Comparison of ENCODE assay signal across 37 cellular contexts in the genomic region with DNA sequence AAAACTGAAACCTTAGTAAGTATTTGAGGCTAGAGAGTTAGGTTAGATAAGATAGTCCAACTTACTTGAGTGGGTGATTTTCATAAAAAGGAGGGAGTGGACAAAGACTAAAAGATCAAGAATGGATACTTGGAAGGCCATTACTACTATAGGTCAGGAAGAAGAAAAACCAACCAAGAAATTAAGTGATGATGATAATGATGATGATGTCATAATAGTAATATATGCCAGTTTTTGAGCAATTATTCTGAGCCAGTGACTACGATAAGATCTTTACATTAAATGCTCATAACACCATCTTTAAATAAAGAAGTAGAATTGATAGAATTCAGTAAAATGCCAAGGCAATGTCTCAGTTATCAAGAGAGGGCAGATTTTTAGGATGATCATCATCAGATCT.
"Had no signal": no experiment of that assay in that cellular context is flagged by ENCODE, and none has a peak within 500 bp of the region (broad histone marks: within the 10 kb centered on the region; RNA-seq: fewer than 3 reads in every experiment).

No MANE protein-coding gene starts in this region.

- H3K27ac ChIP-seq: adrenal gland, body of pancreas, brain microvascular endothelial cell, breast epithelium, VCaP had no signal

- H3K4me3 Mint-ChIP-seq: activated B cell treated with CpG ODN at 0.5 μM for 24 hours; activated CD4-positive, alpha-beta memory T cell treated with anti-CD3 and anti-CD28 coated beads for 36 hours; activated CD4-positive, alpha-beta T cell treated with anti-CD3 and anti-CD28 coated beads, Interleukin-2, amount 10 ng/mL, durations not matched to agents 24 days and 14 days; activated CD8-positive, alpha-beta T cell treated with anti-CD3 and anti-CD28 coated beads for 36 hours; activated naive CD4-positive, alpha-beta T cell treated with anti-CD3 and anti-CD28 coated beads for 36 hours; activated naive CD8-positive, alpha-beta T cell treated with anti-CD3 and anti-CD28 coated beads for 36 hours; activated T-cell treated with anti-CD3 and anti-CD28 coated beads, Interleukin-2, amount 50 U/mL, for 4 hours; activated T-cell treated with anti-CD3 and anti-CD28 coated beads, Interleukin-2, amount 50 U/mL, for 72 hours; activated T-helper 1 cell treated with anti-CD3 and anti-CD28 coated beads, Interleukin-12 subunit alpha, Interleukin-12 subunit beta, Interleukin-2, Interleukin-4 antibody, amounts not matched to agents 30 ng/mL and 10 ng/mL and 1 ng/mL, durations not matched to agents 14 hours and 24 hours and 36 hours; activated T-helper 17 cell treated with anti-CD3 and anti-CD28 coated beads, Interleukin-2, amount 50 U/mL, for 72 hours; T-helper 1 cell treated with Interleukin-12 subunit alpha and Interleukin-12 subunit beta and Interleukin-4 antibody, amounts not matched to agents 30 μg/mL and 1 μg/mL, for 36 hours; T-helper 2 cell treated with Interferon-gamma antibody and Interleukin-4, amounts not matched to agents 5 μg/mL and 100 μg/mL, for 36 hours had no signal

- H3K4me3 ChIP-seq: adrenal gland, body of pancreas, breast epithelium had no signal

- H3K27me3 Mint-ChIP-seq: activated B cell treated with CpG ODN at 0.5 μM for 24 hours; activated CD4-positive, alpha-beta memory T cell treated with anti-CD3 and anti-CD28 coated beads for 36 hours; activated CD4-positive, alpha-beta T cell treated with anti-CD3 and anti-CD28 coated beads, Interleukin-2, amount 10 ng/mL, durations not matched to agents 24 days and 14 days; activated CD8-positive, alpha-beta T cell treated with anti-CD3 and anti-CD28 coated beads for 36 hours; activated naive CD8-positive, alpha-beta T cell treated with anti-CD3 and anti-CD28 coated beads for 36 hours; activated T-helper 17 cell treated with anti-CD3 and anti-CD28 coated beads, Interleukin-2, amount 50 U/mL, for 72 hours had no signal

- ATAC-seq: activated CD8-positive, alpha-beta T cell treated with anti-CD3 and anti-CD28 coated beads for 36 hours; activated naive CD4-positive, alpha-beta T cell treated with anti-CD3 and anti-CD28 coated beads, Interleukin-2, amount 50 U/mL, for 72 hours; activated T-cell treated with anti-CD3 and anti-CD28 coated beads, Interleukin-2, amount 50 U/mL, for 4 hours; activated T-cell treated with anti-CD3 and anti-CD28 coated beads, Interleukin-2, amount 50 U/mL, for 72 hours; activated T-helper 17 cell treated with anti-CD3 and anti-CD28 coated beads, Interleukin-2, amount 50 U/mL, for 72 hours; body of pancreas had no signal

- H3K9me3 ChIP-seq: adrenal gland, body of pancreas, breast epithelium had no signal

- H3K36me3 Mint-ChIP-seq: activated CD4-positive, alpha-beta memory T cell treated with anti-CD3 and anti-CD28 coated beads for 36 hours; activated naive CD4-positive, alpha-beta T cell treated with anti-CD3 and anti-CD28 coated beads, Interleukin-2, amount 50 U/mL, for 72 hours; activated naive CD8-positive, alpha-beta T cell treated with anti-CD3 and anti-CD28 coated beads for 36 hours had no signal

- DNase-seq: activated B cell treated with CpG ODN at 0.5 μM for 24 hours; activated CD4-positive, alpha-beta memory T cell treated with anti-CD3 and anti-CD28 coated beads for 36 hours; activated CD4-positive, alpha-beta T cell treated with anti-CD3 and anti-CD28 coated beads for 4 hours; activated CD4-positive, alpha-beta T cell treated with anti-CD3 and anti-CD28 coated beads, Interleukin-2, amount 10 ng/mL, durations not matched to agents 24 days and 14 days; activated CD4-positive, alpha-beta T cell treated with anti-CD3 and anti-CD28 coated beads, Interleukin-2, amount 50 U/mL, for 1 hour; activated CD4-positive, alpha-beta T cell treated with anti-CD3 and anti-CD28 coated beads, Interleukin-2, amount 50 U/mL, for 4 hours; activated CD4-positive, CD25-positive, alpha-beta regulatory T cell treated with anti-CD3 and anti-CD28 coated beads, Interleukin-2, amount 50 U/mL, for 72 hours; activated CD8-positive, alpha-beta memory T cell treated with anti-CD3 and anti-CD28 coated beads, Interleukin-2, amount 50 U/mL, for 4 hours; activated CD8-positive, alpha-beta T cell treated with anti-CD3 and anti-CD28 coated beads for 36 hours; activated effector memory CD4-positive, alpha-beta T cell treated with anti-CD3 and anti-CD28 coated beads, Interleukin-2, amount 50 U/mL, for 16 hours; activated gamma-delta T cell treated with Interleukin-2 at 50 U/mL for 16 hours; activated naive CD4-positive, alpha-beta T cell; activated naive CD4-positive, alpha-beta T cell treated with anti-CD3 and anti-CD28 coated beads for 36 hours; activated naive CD4-positive, alpha-beta T cell treated with anti-CD3 and anti-CD28 coated beads, Interleukin-2, amount 50 U/mL, for 16 hours; activated naive CD8-positive, alpha-beta T cell treated with anti-CD3 and anti-CD28 coated beads for 36 hours; activated T-cell treated with anti-CD3 and anti-CD28 coated beads for 4 hours; activated T-cell treated with anti-CD3 and anti-CD28 coated beads, Interleukin-2, amount 50 U/mL, for 1 hour; activated T-cell treated with anti-CD3 and anti-CD28 coated beads, Interleukin-2, amount 50 U/mL, for 4 hours; activated T-cell treated with anti-CD3 and anti-CD28 coated beads, Interleukin-2, amount 50 U/mL, for 72 hours; adrenal gland; amniotic stem cell; aorta; body of pancreas; brain microvascular endothelial cell; central memory CD4-positive, alpha-beta T cell; T-helper 1 cell; T-helper 2 cell; T-helper 9 cell had no signal

- H3K4me1 ChIP-seq: adrenal gland, body of pancreas, breast epithelium had no signal

- H3K9me3 Mint-ChIP-seq: activated CD4-positive, alpha-beta memory T cell treated with anti-CD3 and anti-CD28 coated beads for 36 hours; activated CD4-positive, alpha-beta T cell treated with anti-CD3 and anti-CD28 coated beads, Interleukin-2, amount 10 ng/mL, durations not matched to agents 24 days and 14 days; activated CD8-positive, alpha-beta T cell treated with anti-CD3 and anti-CD28 coated beads for 36 hours; activated naive CD4-positive, alpha-beta T cell treated with anti-CD3 and anti-CD28 coated beads for 36 hours; T-helper 1 cell treated with Interleukin-12 subunit alpha and Interleukin-12 subunit beta and Interleukin-4 antibody, amounts not matched to agents 30 μg/mL and 1 μg/mL, for 36 hours had no signal

- H3K36me3 ChIP-seq: adrenal gland, brain microvascular endothelial cell, breast epithelium had no signal

- H3K27ac Mint-ChIP-seq: activated B cell treated with CpG ODN at 0.5 μM for 24 hours; activated CD4-positive, alpha-beta memory T cell treated with anti-CD3 and anti-CD28 coated beads for 36 hours; activated CD4-positive, alpha-beta T cell treated with anti-CD3 and anti-CD28 coated beads, Interleukin-2, amount 10 ng/mL, durations not matched to agents 24 days and 14 days; activated CD8-positive, alpha-beta T cell treated with anti-CD3 and anti-CD28 coated beads for 36 hours; activated naive CD4-positive, alpha-beta T cell treated with anti-CD3 and anti-CD28 coated beads for 36 hours; activated naive CD4-positive, alpha-beta T cell treated with anti-CD3 and anti-CD28 coated beads, Interleukin-2, amount 50 U/mL, for 72 hours; activated naive CD8-positive, alpha-beta T cell treated with anti-CD3 and anti-CD28 coated beads for 36 hours; activated T-cell treated with anti-CD3 and anti-CD28 coated beads, Interleukin-2, amount 50 U/mL, for 72 hours; activated T-helper 1 cell treated with anti-CD3 and anti-CD28 coated beads, Interleukin-12 subunit alpha, Interleukin-12 subunit beta, Interleukin-2, Interleukin-4 antibody, amounts not matched to agents 30 ng/mL and 10 ng/mL and 1 ng/mL, durations not matched to agents 14 hours and 24 hours and 36 hours; activated T-helper 17 cell treated with anti-CD3 and anti-CD28 coated beads, Interleukin-2, amount 50 U/mL, for 72 hours; T-helper 1 cell treated with Interleukin-12 subunit alpha and Interleukin-12 subunit beta and Interleukin-4 antibody, amounts not matched to agents 30 μg/mL and 1 μg/mL, for 36 hours; T-helper 2 cell treated with Interferon-gamma antibody and Interleukin-4, amounts not matched to agents 5 μg/mL and 100 μg/mL, for 36 hours had no signal

- FAIRE-seq: astrocyte, TTC549 had no signal

- H3K27me3 ChIP-seq: adrenal gland, body of pancreas, brain microvascular endothelial cell, breast epithelium had no signal

- H3K4me1 Mint-ChIP-seq: activated B cell treated with CpG ODN at 0.5 μM for 24 hours; activated CD4-positive, alpha-beta T cell treated with anti-CD3 and anti-CD28 coated beads, Interleukin-2, amount 10 ng/mL, durations not matched to agents 24 days and 14 days; activated naive CD8-positive, alpha-beta T cell treated with anti-CD3 and anti-CD28 coated beads for 36 hours; activated T-helper 17 cell treated with anti-CD3 and anti-CD28 coated beads, Interleukin-2, amount 50 U/mL, for 72 hours had no signal
